In the genomic region with DNA sequence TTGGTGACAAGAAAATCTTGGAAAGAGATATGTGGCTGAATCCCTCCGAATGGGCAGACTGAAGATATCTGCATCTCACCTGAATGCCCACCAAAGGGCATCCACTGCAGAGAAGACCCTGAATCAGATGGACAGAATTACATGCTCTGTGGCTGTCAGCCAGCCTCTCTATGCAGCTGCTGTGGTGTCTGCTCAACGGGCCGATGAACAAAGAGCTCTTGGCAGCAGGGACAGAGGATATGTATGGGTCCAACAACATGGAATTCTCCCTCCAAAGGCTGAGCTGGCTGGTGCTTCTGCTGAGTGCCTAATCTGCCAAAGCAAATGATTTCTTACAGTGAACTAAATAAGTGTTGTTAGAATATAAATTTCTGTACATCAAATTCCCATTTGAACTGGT, we compare ENCODE assay signal across 18 cellular contexts.
DNase-seq lines count a peak whose midpoint lies in the region; ATAC-seq lines count a peak whose summit lies in the region.
"Had no signal": no experiment of that assay in that cellular context is flagged by ENCODE, and none has a peak within 500 bp of the region (broad histone marks: within the 10 kb centered on the region; RNA-seq: fewer than 3 reads in every experiment).

No MANE protein-coding gene starts in this region.

- DNase-seq in NCI-H2029 (lab: John Stamatoyannopoulos, UW) (peak; percentile 8), anterior cingulate cortex (lab: John Stamatoyannopoulos, UW) (peak in 42 of 58 donors; percentile 8 to 76 (median 48)), inferior parietal cortex (ENCODE audit: extremely low spot score) (peak; percentile 67), pons (ENCODE audit: low spot score) (peak; percentile 84), NCI-H1417 treated with DMSO at 0.1 percent for 48 hours (lab: John Stamatoyannopoulos, UW) (no peak)
- no peak for DNase-seq in activated naive CD4-positive, alpha-beta T cell treated with anti-CD3 and anti-CD28 coated beads, Interleukin-2, amount 50 U/mL, for 16 hours
- DNase-seq: activated CD4-positive, alpha-beta T cell treated with anti-CD3 and anti-CD28 coated beads for 36 hours; adrenal gland; AML-193; central memory CD4-positive, alpha-beta T cell; effector CD8-positive, alpha-beta T cell; H9; left cardiac atrium; NCI-H226; NK-92 treated with Interleukin-12 subunit alpha and Interleukin-12 subunit beta, amount 100 ng/mL, for 24 hours; stimulated activated CD4-positive, alpha-beta T cell treated with anti-CD3 and anti-CD28 coated beads, Interleukin-4, amount 100 ng/mL, for 1 hour had no signal

- ATAC-seq in GM21515 (IDR thresholded peaks at IDR 0.05; ENCODE audit: unreplicated experiment): no peak
- ATAC-seq: activated CD4-positive, alpha-beta T cell treated with anti-CD3 and anti-CD28 coated beads for 36 hours; left cardiac atrium; pancreas had no signal

Comparison
In these comparisons a context has a peak if more than half of its experiments do, and no peak if none do; other contexts are left out.
1. DNase-seq: peak in NCI-H2029 (single experiment), anterior cingulate cortex (42 of 58), inferior parietal cortex (single experiment) and pons (single experiment); none in NCI-H1417 treated with DMSO at 0.1 percent for 48 hours (single experiment) and activated naive CD4-positive, alpha-beta T cell treated with anti-CD3 and anti-CD28 coated beads, Interleukin-2, amount 50 U/mL, for 16 hours (single experiment).